8 cellular contexts compared by ENCODE assay signal in genomic region chr1:155173478-155174333, GRCh38. TPM values are rescaled to one million over a fixed set of nuclear protein-coding genes. Genes with fewer than 3 reads are reported as not detected.
DNase-seq lines count a peak whose midpoint lies in the region; ATAC-seq and FAIRE-seq lines count a peak whose summit lies in the region.

Gene TRIM46 (plus strand): TSS chr1:155173849. CDS start chr1:155173967, 118 bp downstream.

- DNase-seq in SKM-1 treated with dmso at 0.1 percent for 144 hours (lab: John Stamatoyannopoulos, UW; ENCODE audit: unreplicated experiment) = peak; percentile 40
- no peak for DNase-seq in SKM-1 (lab: John Stamatoyannopoulos, UW; ENCODE audit: unreplicated experiment)
- DNase-seq in NCI-H2196 (lab: John Stamatoyannopoulos, UW; ENCODE audit: unreplicated experiment) = peak; percentile 66
- peak; percentile 82 for DNase-seq in activated CD8-positive, alpha-beta T cell treated with anti-CD3 and anti-CD28 coated beads, Interleukin-2, amount 10 ng/mL, durations not matched to agents 7 days and 5 days
- DNase-seq in effector CD8-positive, alpha-beta T cell (lab: John Stamatoyannopoulos, UW) = peak; percentile 38
- DNase-seq in mesenteric fat pad (ENCODE audit: low spot score) = peak; percentile 87
- peak; percentile 55 for DNase-seq in stimulated activated CD8-positive, alpha-beta memory T cell treated with anti-CD3 and anti-CD28 coated beads, Interleukin-7, amount 100 ng/mL, for 24 hours (ENCODE audit: low read depth)
- DNase-seq in RCC 7860 (ENCODE audit: low spot score) = no peak

- H3K36me3 Mint-ChIP-seq in activated CD8-positive, alpha-beta T cell treated with anti-CD3 and anti-CD28 coated beads, Interleukin-2, amount 10 ng/mL, durations not matched to agents 7 days and 5 days (ENCODE audit: low read depth) = peaks cover 39% of the 10 kb centered on the region

- peaks cover 51% of the 10 kb centered on the region for H3K4me1 Mint-ChIP-seq in activated CD8-positive, alpha-beta T cell treated with anti-CD3 and anti-CD28 coated beads, Interleukin-2, amount 10 ng/mL, durations not matched to agents 7 days and 5 days (ENCODE audit: low read depth)

- FAIRE-seq in RCC 7860 (lab: Jason Lieb, UNC) = no peak

- POLR2A ChIA-PET in activated CD8-positive, alpha-beta T cell treated with anti-CD3 and anti-CD28 coated beads, Interleukin-2, amount 10 ng/mL, durations not matched to agents 7 days and 5 days (lab: Charles Lee) = interaction anchor here (0.6 to 7.0 kb wide), 9 partner anchors 20 to 390 kb away, joined by 3 to 68 read pairs (median 4); partner anchors contain the start of genes MTX1 and RUSC1

- peak within 1 kb of the TSS; percentile 98 for H3K27ac Mint-ChIP-seq in activated CD8-positive, alpha-beta T cell treated with anti-CD3 and anti-CD28 coated beads, Interleukin-2, amount 10 ng/mL, durations not matched to agents 7 days and 5 days

- peak within 1 kb of the TSS; percentile 96 for H3K4me3 Mint-ChIP-seq in activated CD8-positive, alpha-beta T cell treated with anti-CD3 and anti-CD28 coated beads, Interleukin-2, amount 10 ng/mL, durations not matched to agents 7 days and 5 days

- CTCF ChIA-PET in activated CD8-positive, alpha-beta T cell treated with anti-CD3 and anti-CD28 coated beads, Interleukin-2, amount 10 ng/mL, durations not matched to agents 7 days and 5 days (lab: Charles Lee) = interaction anchor here (0.7 to 9.9 kb wide), 53 partner anchors 9 to 788 kb away, joined by 3 to 161 read pairs (median 4); partner anchors contain the start of genes DPM3, EFNA1, EFNA3 and EFNA4

- no peaks in the 10 kb centered on the region for H3K9me3 Mint-ChIP-seq in activated CD8-positive, alpha-beta T cell treated with anti-CD3 and anti-CD28 coated beads, Interleukin-2, amount 10 ng/mL, durations not matched to agents 7 days and 5 days (ENCODE audit: insufficient read depth)

- peak; percentile 39 for ATAC-seq in activated CD8-positive, alpha-beta T cell treated with anti-CD3 and anti-CD28 coated beads, Interleukin-2, amount 10 ng/mL, durations not matched to agents 7 days and 5 days

- H3K27me3 Mint-ChIP-seq in activated CD8-positive, alpha-beta T cell treated with anti-CD3 and anti-CD28 coated beads, Interleukin-2, amount 10 ng/mL, durations not matched to agents 7 days and 5 days (ENCODE audit: low read depth) = no peaks in the 10 kb centered on the region

RNA-seq across cellular contexts. Expression of gene TRIM46, which starts in this region (rescaled TPM):
- total RNA-seq in activated CD8-positive, alpha-beta T cell treated with anti-CD3 and anti-CD28 coated beads, Interleukin-2, amount 10 ng/mL, durations not matched to agents 7 days and 5 days = 10 to 100 TPM; 14.6 TPM
- total RNA-seq in mesenteric fat pad = 0.22 TPM

Comparison
In these comparisons a context has a peak if more than half of its experiments do, and no peak if none do; other contexts are left out.
1. RNA of gene TRIM46 (total RNA-seq): 14.6 TPM in activated CD8-positive, alpha-beta T cell treated with anti-CD3 and anti-CD28 coated beads, Interleukin-2, amount 10 ng/mL, durations not matched to agents 7 days and 5 days; 0.22 TPM in mesenteric fat pad (single experiment); every median in the first group is over 10 times any median in the second.
2. DNase-seq: peak in SKM-1 treated with dmso at 0.1 percent for 144 hours (single experiment), NCI-H2196 (single experiment), activated CD8-positive, alpha-beta T cell treated with anti-CD3 and anti-CD28 coated beads, Interleukin-2, amount 10 ng/mL, durations not matched to agents 7 days and 5 days (single experiment), effector CD8-positive, alpha-beta T cell (single experiment) and stimulated activated CD8-positive, alpha-beta memory T cell treated with anti-CD3 and anti-CD28 coated beads, Interleukin-7, amount 100 ng/mL, for 24 hours (single experiment); none in SKM-1 (single experiment) and RCC 7860 (single experiment).
3. Peak in DNase-seq in mesenteric fat pad; RNA of the gene not detected or under 1 TPM.